Comparison of ENCODE assay signal across 8 cellular contexts in the genomic region with DNA sequence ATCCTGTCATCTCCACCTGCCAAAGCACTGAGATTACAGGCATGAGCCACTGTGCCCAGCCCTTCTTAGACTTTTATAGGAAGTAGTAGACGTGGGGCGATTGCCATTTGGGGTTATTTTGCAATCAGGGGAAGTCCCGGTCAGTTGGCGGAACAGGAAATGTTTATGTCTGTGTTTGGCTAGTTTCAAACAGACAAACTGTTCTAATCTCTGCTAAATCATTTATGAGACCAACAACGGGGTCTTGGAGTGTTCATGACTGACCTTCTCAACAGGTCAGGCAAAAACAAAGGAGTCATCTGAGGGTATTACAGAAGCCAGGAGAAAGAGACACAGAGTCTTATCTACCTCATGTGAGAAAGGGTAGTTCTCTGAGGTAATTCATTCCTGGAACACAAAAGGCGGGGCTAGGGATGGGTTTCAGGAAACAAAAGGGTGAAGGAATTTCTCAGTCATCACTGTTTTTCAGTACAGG. TPM values are rescaled to one million over a fixed set of nuclear protein-coding genes. Genes with fewer than 3 reads are reported as not detected.
DNase-seq lines count a peak whose midpoint lies in the region; ATAC-seq and TF ChIP-seq lines count a peak whose summit lies in the region.

No MANE protein-coding gene starts in this region.

- TF ChIP-seq CTCF in MCF 10A (IDR thresholded peaks at IDR 0.05; ENCODE audit: unreplicated experiment) = no peak

- H3K4me3 Mint-ChIP-seq in IgD-negative memory B cell = peak overlapping the region; percentile 44 to 75 (median 64)
- peak overlapping the region; percentile 55 for H3K4me3 Mint-ChIP-seq in MCF 10A (ENCODE audit: unreplicated experiment)

- H3K27me3 ChIP-seq in HAP-1 (ENCODE audit: low read depth) = peaks cover 6% of the 10 kb centered on the region; the same call in 1 of the 2 replicates

- H3K9me3 Mint-ChIP-seq in IgD-negative memory B cell = peaks cover 4 to 7% (median 6%) of the 10 kb centered on the region in 3 donors
- no peaks in the 10 kb centered on the region for H3K9me3 Mint-ChIP-seq in MCF 10A (ENCODE audit: unreplicated experiment)

- peak; percentile 78 for DNase-seq in MCF 10A (ENCODE audit: unreplicated experiment)
- DNase-seq in medulla oblongata (ENCODE audit: extremely low spot score) = peak; percentile 64
- no peak for DNase-seq in HAP-1 (ENCODE audit: low spot score in 2 of 2)
- DNase-seq in effector CD8-positive, alpha-beta T cell (lab: John Stamatoyannopoulos, UW) = no peak
- DNase-seq in GM03348 (ENCODE audit: low spot score) = no peak

- no peaks in the 10 kb centered on the region for H3K9me3 ChIP-seq in HAP-1

- ATAC-seq in GM18505 (IDR thresholded peaks at IDR 0.05; ENCODE audit: unreplicated experiment) (peak; percentile 82), GM21786 (IDR thresholded peaks at IDR 0.05; ENCODE audit: unreplicated experiment) (peak; percentile 92)

- TF ChIP-seq POLR2A in GM18505 (IDR thresholded peaks at IDR 0.05; ENCODE audit: borderline replicate concordance, extremely low read depth, insufficient read depth, insufficient read length) = no peak

- intact Hi-C loops in MCF 10A (cut with micrococcal nuclease) = no loop called here

- H3K4me1 Mint-ChIP-seq in IgD-negative memory B cell = peaks cover 11 to 17% (median 15%) of the 10 kb centered on the region in 3 donors
- H3K4me1 Mint-ChIP-seq in MCF 10A (ENCODE audit: insufficient read depth, unreplicated experiment) = peaks cover 10% of the 10 kb centered on the region

- CTCF ChIA-PET in MCF 10A (lab: Yijun Ruan, JAX) = interaction anchor here (0.6 kb wide), 1 partner anchor 63 kb away, joined by 3 read pairs; no protein-coding TSS in a partner anchor

- no peaks in the 10 kb centered on the region for H3K36me3 ChIP-seq in HAP-1 (replicated peaks)

- H3K27ac Mint-ChIP-seq in IgD-negative memory B cell (peak overlapping the region; percentile 78 to 93 (median 87)), MCF 10A (ENCODE audit: low read depth, unreplicated experiment) (peak overlapping the region; percentile 98)

- H3K4me1 ChIP-seq in HAP-1 = no peaks in the 10 kb centered on the region

- no peak overlapping the region for H3K4me3 ChIP-seq in HAP-1

- H3K36me3 Mint-ChIP-seq in IgD-negative memory B cell (peaks cover 2% of the 10 kb centered on the region), MCF 10A (ENCODE audit: insufficient read depth, unreplicated experiment) (no peaks in the 10 kb centered on the region)

- no peaks in the 10 kb centered on the region for H3K27me3 Mint-ChIP-seq in IgD-negative memory B cell
- H3K27me3 Mint-ChIP-seq in MCF 10A (ENCODE audit: insufficient read depth, unreplicated experiment) = no peaks in the 10 kb centered on the region

- no TSS peak for BruUV-seq in MCF 10A (replicated peaks; lab: Mats Ljungman, UMichigan)

- in situ Hi-C loops in HAP-1 (cut with MboI; ENCODE audit: low sequenced_read_pairs) = no loop called here

- POLR2A ChIA-PET in MCF 10A (lab: Yijun Ruan, JAX) = no interaction called here

RNA-seq across cellular contexts. Expression of a gene that starts 6.6 kb away (rescaled TPM):
- 16.8 TPM for polyA plus RNA-seq in IgD-negative memory B cell
- total RNA-seq in MCF 10A (2022) = 8.8 TPM in 2 replicates

Comparison
In these comparisons a context has a peak if more than half of its experiments do, and no peak if none do; other contexts are left out.
1. DNase-seq: peak in MCF 10A (single experiment) and medulla oblongata (single experiment); none in HAP-1 (0 of 2), effector CD8-positive, alpha-beta T cell (single experiment) and GM03348 (single experiment).